Comparison of ENCODE assay signal across 8 cellular contexts in genomic region chr12:132954471-132955048, GRCh38. TPM values are rescaled to one million over a fixed set of nuclear protein-coding genes. Genes with fewer than 3 reads are reported as not detected.
A peak's percentile ranks its signal among the peaks of the same experiment; 100 is the strongest.
DNase-seq lines count a peak whose midpoint lies in the region; ATAC-seq and TF ChIP-seq lines count a peak whose summit lies in the region.

No MANE protein-coding gene starts in this region.

- no peak overlapping the region for H3K9ac ChIP-seq in OCI-LY1 (ENCODE audit: low read length)

- DNase-seq in CD4-positive, alpha-beta memory T cell = no peak
- no peak for DNase-seq in effector memory CD8-positive, alpha-beta T cell
- DNase-seq in osteoblast (ENCODE audit: insufficient read length, low spot score, missing footprints) (peak; percentile 87), NCI-H128 (lab: John Stamatoyannopoulos, UW; ENCODE audit: unreplicated experiment) (no peak), NCI-H446 (lab: John Stamatoyannopoulos, UW) (no peak)

- TF ChIP-seq CTCF in OCI-LY1 (IDR thresholded peaks at IDR 0.05; ENCODE audit: low read length) = no peak
- TF ChIP-seq CTCF in osteoblast (IDR thresholded peaks at IDR 0.05; ENCODE audit: extremely low read depth, low read depth, low read length) = no peak

- H3K36me3 ChIP-seq in CD4-positive, alpha-beta memory T cell (ENCODE audit: insufficient read depth, low read length) = no peaks in the 10 kb centered on the region
- H3K36me3 ChIP-seq in OCI-LY1 (ENCODE audit: insufficient read depth, low read length) (peaks cover 8% of the 10 kb centered on the region), osteoblast (ENCODE audit: insufficient read depth, low read length) (peaks cover 7% of the 10 kb centered on the region)

- no peak overlapping the region for H2AFZ ChIP-seq in OCI-LY1 (ENCODE audit: low read length)
- H2AFZ ChIP-seq in osteoblast (ENCODE audit: low read length) = peak overlapping the region; percentile 95

- H3K9me3 ChIP-seq in CD4-positive, alpha-beta memory T cell (ENCODE audit: control insufficient read depth in 1 of 2, low read length in 2 of 2) = peaks cover 3 to 12% of the 10 kb centered on the region in 2 donors
- H3K9me3 ChIP-seq in OCI-LY1 (ENCODE audit: low read length) (peaks cover 33% of the 10 kb centered on the region), osteoblast (ENCODE audit: low read depth, low read length) (peaks cover 15% of the 10 kb centered on the region)

- H3K36me3 Mint-ChIP-seq in CD4-positive, alpha-beta memory T cell = peaks cover 12 to 23% of the 10 kb centered on the region in 2 donors
- H3K36me3 Mint-ChIP-seq in effector memory CD8-positive, alpha-beta T cell (ENCODE audit: insufficient read depth) = peaks cover 11% of the 10 kb centered on the region

- H3K9me2 ChIP-seq in OCI-LY1 (ENCODE audit: low read depth, low read length) = no peaks in the 10 kb centered on the region

- peak overlapping the region; percentile 78; the same call in 1 of the 2 replicates for H3K4me2 ChIP-seq in OCI-LY1 (ENCODE audit: low read length)
- peak overlapping the region; percentile 98 for H3K4me2 ChIP-seq in osteoblast (ENCODE audit: insufficient read depth, low read length)

- H3K27ac Mint-ChIP-seq in CD4-positive, alpha-beta memory T cell = peak overlapping the region in 6 of 7 donors; percentile 61 to 87 (median 82)
- H3K27ac Mint-ChIP-seq in effector memory CD8-positive, alpha-beta T cell = peak overlapping the region; percentile 96

- H3K4me1 Mint-ChIP-seq in CD4-positive, alpha-beta memory T cell = peaks cover 18 to 40% (median 28%) of the 10 kb centered on the region in 4 donors
- H3K4me1 Mint-ChIP-seq in effector memory CD8-positive, alpha-beta T cell (ENCODE audit: low read depth in 2 of 2) = peaks cover 20 to 28% of the 10 kb centered on the region in 2 donors

- H4K20me1 ChIP-seq in OCI-LY1 (ENCODE audit: insufficient read depth, low read length) = no peaks in the 10 kb centered on the region
- no peaks in the 10 kb centered on the region for H4K20me1 ChIP-seq in osteoblast (ENCODE audit: insufficient read depth, low read length)

- no peak for ATAC-seq in effector memory CD8-positive, alpha-beta T cell (replicated peaks)
- ATAC-seq in esophagus mucosa (no peak), GM19035 (IDR thresholded peaks at IDR 0.05; ENCODE audit: unreplicated experiment) (no peak)

- no peak overlapping the region for H3K27ac ChIP-seq in CD4-positive, alpha-beta memory T cell (ENCODE audit: low read depth, low read length)
- H3K27ac ChIP-seq in OCI-LY1 (ENCODE audit: low read depth, low read length, poor library complexity, severe bottlenecking) (no peak overlapping the region), osteoblast (ENCODE audit: low read depth, low read length) (peak overlapping the region; percentile 93)

- H3K79me2 ChIP-seq in OCI-LY1 (ENCODE audit: insufficient read depth, low read length) (no peaks in the 10 kb centered on the region), osteoblast (ENCODE audit: insufficient read depth, low read length) (peaks cover 59% of the 10 kb centered on the region)

- intact Hi-C loops in CD4-positive, alpha-beta memory T cell (cut with micrococcal nuclease) = no loop called here

- peaks cover 0 to 8% (median 2%) of the 10 kb centered on the region in 8 donors for H3K9me3 Mint-ChIP-seq in CD4-positive, alpha-beta memory T cell
- H3K9me3 Mint-ChIP-seq in effector memory CD8-positive, alpha-beta T cell = peaks cover 0 to 2% of the 10 kb centered on the region in 2 donors

- H3K4me3 Mint-ChIP-seq in CD4-positive, alpha-beta memory T cell = peak overlapping the region; percentile 80 to 96 (median 90)
- peak overlapping the region; percentile 91 to 95 for H3K4me3 Mint-ChIP-seq in effector memory CD8-positive, alpha-beta T cell

- CTCF ChIA-PET in CD4-positive, alpha-beta memory T cell (lab: Charles Lee; ENCODE audit: partially characterized antibody) = interaction anchor here (0.8 to 1.3 kb wide), 2 partner anchors 28 to 47 kb away, joined by 3 to 6 read pairs; no protein-coding TSS in a partner anchor

- H3F3A ChIP-seq in OCI-LY1 (ENCODE audit: insufficient read depth, low read length) = no peaks in the 10 kb centered on the region

- H3K27me3 Mint-ChIP-seq in CD4-positive, alpha-beta memory T cell = no peaks in the 10 kb centered on the region
- H3K27me3 Mint-ChIP-seq in effector memory CD8-positive, alpha-beta T cell = no peaks in the 10 kb centered on the region

- H3K4me3 ChIP-seq in CD4-positive, alpha-beta memory T cell (ENCODE audit: low read length in 2 of 2) = no peak overlapping the region
- H3K4me3 ChIP-seq in OCI-LY1 (ENCODE audit: low read depth, low read length, poor library complexity, severe bottlenecking) = peak overlapping the region; percentile 96
- H3K4me3 ChIP-seq in osteoblast (ENCODE audit: insufficient read depth, low read length) = peak overlapping the region; percentile 75

- peaks cover 13% of the 10 kb centered on the region for H3K4me1 ChIP-seq in CD4-positive, alpha-beta memory T cell (ENCODE audit: insufficient read depth, low read length)
- H3K4me1 ChIP-seq in OCI-LY1 (ENCODE audit: insufficient read depth, low read length, severe bottlenecking) = peaks cover 15% of the 10 kb centered on the region
- peaks cover 11% of the 10 kb centered on the region for H3K4me1 ChIP-seq in osteoblast (ENCODE audit: insufficient read depth, low read length)

- POLR2A ChIA-PET in CD4-positive, alpha-beta memory T cell (lab: Charles Lee; ENCODE audit: partially characterized antibody) = interaction anchor here (2.5 kb wide), 1 partner anchor 32 kb away, joined by 19 read pairs; the partner anchor contains the start of gene ZNF26

- no peaks in the 10 kb centered on the region for H3K27me3 ChIP-seq in CD4-positive, alpha-beta memory T cell (ENCODE audit: insufficient read depth, low read length)
- H3K27me3 ChIP-seq in OCI-LY1 (ENCODE audit: insufficient read depth, low read length) (no peaks in the 10 kb centered on the region), osteoblast (ENCODE audit: insufficient read depth, low read length) (no peaks in the 10 kb centered on the region)

RNA-seq across cellular contexts. Expression of gene ZNF605, which starts 1.5 kb away (rescaled TPM):
- 10 to 100 TPM; 16.5 to 17.2 TPM for total RNA-seq in CD4-positive, alpha-beta memory T cell
- polyA plus RNA-seq in CD4-positive, alpha-beta memory T cell = 1 to 10 TPM in 1 of 2 donors, under 1 TPM in 1; 0.59 to 2.1 TPM
- 10.9 and 13.6 TPM in 2 replicates for total RNA-seq in osteoblast
- 5.3 TPM for total RNA-seq in esophagus mucosa

RNA-seq across cellular contexts. Expression of gene ZNF26, which starts 31.6 kb away (rescaled TPM):
- 10 to 100 TPM; 25.9 to 28.2 TPM for total RNA-seq in CD4-positive, alpha-beta memory T cell
- 10 to 100 TPM; 13.7 to 15.4 TPM for polyA plus RNA-seq in CD4-positive, alpha-beta memory T cell
- 20.3 and 22.1 TPM in 2 replicates for total RNA-seq in osteoblast
- total RNA-seq in esophagus mucosa = 4.7 TPM

Comparison
In these comparisons a context has a peak if more than half of its experiments do, and no peak if none do; other contexts are left out.
1. H3K4me3 ChIP-seq: peak in OCI-LY1 (single experiment) and osteoblast (single experiment); none in CD4-positive, alpha-beta memory T cell (0 of 2).